In genomic region chr5:65018763-65019162, GRCh38 we compare ENCODE assay signal across 14 cellular contexts.
DNase-seq lines count a peak whose midpoint lies in the region; ATAC-seq, FAIRE-seq and TF ChIP-seq lines count a peak whose summit lies in the region.
"Had no signal": no experiment of that assay in that cellular context is flagged by ENCODE, and none has a peak within 500 bp of the region (broad histone marks: within the 10 kb centered on the region; RNA-seq: fewer than 3 reads in every experiment).

No MANE protein-coding gene starts in this region.

- no peak overlapping the region for H3K4me3 Mint-ChIP-seq in astrocyte (ENCODE audit: unreplicated experiment)
- no peak overlapping the region for H3K4me3 Mint-ChIP-seq in activated CD4-positive, alpha-beta T cell treated with anti-CD3 and anti-CD28 coated beads, Interleukin-2, amount 10 ng/mL, durations not matched to agents 7 days and 5 days
- H3K4me3 Mint-ChIP-seq: CD4-positive, alpha-beta memory T cell had no signal

- no peak for TF ChIP-seq CTCF in right atrium auricular region (IDR thresholded peaks at IDR 0.05)
- TF ChIP-seq CTCF in astrocyte (IDR thresholded peaks at IDR 0.05; ENCODE audit: insufficient read depth, low read depth, low read length), result no peak
- no peak for TF ChIP-seq CTCF in gastroesophageal sphincter (IDR thresholded peaks at IDR 0.05)

- H3K4me2 ChIP-seq in astrocyte (ENCODE audit: low read length), result no peak overlapping the region
- H3K4me2 ChIP-seq: A549 had no signal

- no peaks in the 10 kb centered on the region for H3K27me3 Mint-ChIP-seq in astrocyte (ENCODE audit: low read depth, unreplicated experiment)
- no peaks in the 10 kb centered on the region for H3K27me3 Mint-ChIP-seq in activated CD4-positive, alpha-beta T cell treated with anti-CD3 and anti-CD28 coated beads, Interleukin-2, amount 10 ng/mL, durations not matched to agents 7 days and 5 days
- H3K27me3 Mint-ChIP-seq: CD4-positive, alpha-beta memory T cell had no signal

- DNase-seq in Right ventricle myocardium inferior (ENCODE audit: missing footprints) (no peak), right atrium auricular region (ENCODE audit: low spot score) (no peak), astrocyte (ENCODE audit: low read depth) (no peak), left ventricle myocardium superior (peak; percentile 81)
- DNase-seq in activated CD4-positive, alpha-beta T cell treated with anti-CD3 and anti-CD28 coated beads, Interleukin-2, amount 10 ng/mL, durations not matched to agents 7 days and 5 days, result no peak
- DNase-seq: BE2C; CD4-positive, alpha-beta memory T cell; DMS53; GF-D8 had no signal

- intact Hi-C loops in Right ventricle myocardium inferior (cut with DNase I), result no loop called here
- intact Hi-C loops in left ventricle myocardium superior (cut with micrococcal nuclease), result no loop called here

- no peaks in the 10 kb centered on the region for H3K27me3 ChIP-seq in right atrium auricular region
- no peaks in the 10 kb centered on the region for H3K27me3 ChIP-seq in astrocyte (ENCODE audit: insufficient read depth, low read length)
- no peaks in the 10 kb centered on the region for H3K27me3 ChIP-seq in gastroesophageal sphincter
- H3K27me3 ChIP-seq: BE2C had no signal

- no peaks in the 10 kb centered on the region for H3K79me2 ChIP-seq in astrocyte (ENCODE audit: insufficient read depth, low read length)

- no peak for TF ChIP-seq POLR2A in gastroesophageal sphincter (IDR thresholded peaks at IDR 0.05)

- H3K27ac ChIP-seq in right atrium auricular region (no peak overlapping the region), astrocyte (ENCODE audit: low read depth, low read length) (no peak overlapping the region), gastroesophageal sphincter (no peak overlapping the region)
- H3K27ac ChIP-seq: A549, C4-2B had no signal

- H4K20me1 ChIP-seq in astrocyte (ENCODE audit: insufficient read depth, low read length), result no peaks in the 10 kb centered on the region

- H3K4me1 ChIP-seq in right atrium auricular region, result peaks cover 0 to 7% of the 10 kb centered on the region in 2 donors
- peaks cover 6% of the 10 kb centered on the region for H3K4me1 ChIP-seq in astrocyte (ENCODE audit: insufficient read depth, low read length)
- H3K4me1 ChIP-seq in gastroesophageal sphincter, result peaks cover 11 to 50% (median 14%) of the 10 kb centered on the region in 3 donors
- H3K4me1 ChIP-seq: A549, BE2C, HAP-1 had no signal

- H3K36me3 ChIP-seq in right atrium auricular region, result no peaks in the 10 kb centered on the region
- no peaks in the 10 kb centered on the region for H3K36me3 ChIP-seq in astrocyte (ENCODE audit: insufficient read depth, low read length)
- no peaks in the 10 kb centered on the region for H3K36me3 ChIP-seq in gastroesophageal sphincter
- H3K36me3 ChIP-seq: BE2C, HAP-1 had no signal

- ATAC-seq in Right ventricle myocardium inferior (peak; percentile 50), left ventricle myocardium superior (peak; percentile 56), gastroesophageal sphincter (no peak)
- ATAC-seq: A549 had no signal

- POLR2A ChIA-PET in activated CD4-positive, alpha-beta T cell treated with anti-CD3 and anti-CD28 coated beads, Interleukin-2, amount 10 ng/mL, durations not matched to agents 7 days and 5 days (lab: Charles Lee), result no interaction called here

- CTCF ChIA-PET in activated CD4-positive, alpha-beta T cell treated with anti-CD3 and anti-CD28 coated beads, Interleukin-2, amount 10 ng/mL, durations not matched to agents 7 days and 5 days (lab: Charles Lee), result interaction anchor here (0.7 kb wide), 2 partner anchors 16 to 146 kb away, joined by 3 read pairs; no protein-coding TSS in a partner anchor

- WGBS in gastroesophageal sphincter (ENCODE audit: low coverage in 1 of 2), 2 donors, result 80 to 85% methylated on average over 1 to 2 of the region's 2 CpGs

- FAIRE-seq in astrocyte (lab: Jason Lieb, UNC), result no peak
- FAIRE-seq: A549, H1 had no signal

- H3K4me3 ChIP-seq in right atrium auricular region (no peak overlapping the region), astrocyte (ENCODE audit: insufficient read depth, low read depth, low read length) (no peak overlapping the region), gastroesophageal sphincter (no peak overlapping the region)
- H3K4me3 ChIP-seq: A549, HAP-1 had no signal

- H3K9me3 Mint-ChIP-seq in astrocyte (ENCODE audit: unreplicated experiment), result no peaks in the 10 kb centered on the region
- no peaks in the 10 kb centered on the region for H3K9me3 Mint-ChIP-seq in activated CD4-positive, alpha-beta T cell treated with anti-CD3 and anti-CD28 coated beads, Interleukin-2, amount 10 ng/mL, durations not matched to agents 7 days and 5 days
- H3K9me3 Mint-ChIP-seq: CD4-positive, alpha-beta memory T cell had no signal

- TF ChIP-seq EP300 in gastroesophageal sphincter (IDR thresholded peaks at IDR 0.05), result no peak

- H3K36me3 Mint-ChIP-seq in astrocyte (ENCODE audit: low read depth, unreplicated experiment), result no peaks in the 10 kb centered on the region
- no peaks in the 10 kb centered on the region for H3K36me3 Mint-ChIP-seq in activated CD4-positive, alpha-beta T cell treated with anti-CD3 and anti-CD28 coated beads, Interleukin-2, amount 10 ng/mL, durations not matched to agents 7 days and 5 days (ENCODE audit: low read depth)

- H2AFZ ChIP-seq in astrocyte (ENCODE audit: low read depth, low read length), result no peak overlapping the region

- peak overlapping the region; percentile 15 for H3K27ac Mint-ChIP-seq in astrocyte (ENCODE audit: unreplicated experiment)
- no peak overlapping the region for H3K27ac Mint-ChIP-seq in activated CD4-positive, alpha-beta T cell treated with anti-CD3 and anti-CD28 coated beads, Interleukin-2, amount 10 ng/mL, durations not matched to agents 7 days and 5 days

- no peak overlapping the region for H3K9ac ChIP-seq in astrocyte (ENCODE audit: low read length)

- peaks cover 32% of the 10 kb centered on the region for H3K4me1 Mint-ChIP-seq in astrocyte (ENCODE audit: low read depth, unreplicated experiment)
- peaks cover 29% of the 10 kb centered on the region for H3K4me1 Mint-ChIP-seq in activated CD4-positive, alpha-beta T cell treated with anti-CD3 and anti-CD28 coated beads, Interleukin-2, amount 10 ng/mL, durations not matched to agents 7 days and 5 days

- H3K9me3 ChIP-seq in right atrium auricular region (no peaks in the 10 kb centered on the region), astrocyte (ENCODE audit: insufficient read depth, low read depth, low read length) (no peaks in the 10 kb centered on the region), gastroesophageal sphincter (no peaks in the 10 kb centered on the region)
- H3K9me3 ChIP-seq: A549, BE2C, HAP-1 had no signal
